17 cellular contexts compared by ENCODE assay signal in the genomic region with DNA sequence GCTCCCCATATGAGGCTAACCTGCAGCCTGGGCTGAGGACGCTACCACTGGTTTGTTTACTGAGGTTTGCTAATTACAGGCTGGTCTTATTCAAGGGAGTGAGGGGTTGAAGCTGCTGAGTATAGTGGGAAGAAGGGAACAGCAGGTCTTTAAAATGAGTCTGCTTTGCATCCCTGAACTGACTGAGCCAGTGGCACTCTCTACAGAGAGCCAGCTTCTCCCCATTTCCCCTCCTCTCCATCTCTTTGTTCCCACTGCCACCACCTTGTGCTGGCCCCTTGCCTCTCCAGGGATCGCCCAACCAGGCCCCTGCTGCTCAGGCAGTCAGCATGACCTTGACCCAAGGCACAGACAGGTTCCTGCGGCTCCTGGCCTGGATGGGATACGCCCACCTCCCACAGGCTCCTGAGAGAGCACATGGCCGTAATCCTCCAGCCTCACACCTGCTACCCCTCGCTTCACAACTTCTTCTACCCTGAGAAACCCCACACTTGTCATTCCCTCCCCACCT. TPM values are rescaled to one million over a fixed set of nuclear protein-coding genes. Genes with fewer than 3 reads are reported as not detected.
DNase-seq lines count a peak whose midpoint lies in the region; ATAC-seq, FAIRE-seq and TF ChIP-seq lines count a peak whose summit lies in the region.
"Had no signal": no experiment of that assay in that cellular context is flagged by ENCODE, and none has a peak within 500 bp of the region (broad histone marks: within the 10 kb centered on the region; RNA-seq: fewer than 3 reads in every experiment).

No MANE protein-coding gene starts in this region.

- peak overlapping the region; percentile 89; the same call in 1 of the 2 replicates for H2BK20ac ChIP-seq in H1 (ENCODE audit: low read length)

- no peak overlapping the region for H4K8ac ChIP-seq in H1 (ENCODE audit: extremely low read depth, insufficient read depth, low read length)

- H3K9ac ChIP-seq in SK-N-SH: no peak overlapping the region
- H3K9ac ChIP-seq in H1 (replicated peaks in 1 of 4; ENCODE audit: extremely low read depth in 1 of 4, low read depth in 3 of 4, low read length in 3 of 4): no peak overlapping the region; a peak in 1 of 7 replicates
- H3K9ac ChIP-seq: neural progenitor cell had no signal

- H4K20me1 ChIP-seq in SK-N-SH (ENCODE audit: insufficient read depth) (no peaks in the 10 kb centered on the region), H1 (replicated peaks in 1 of 2; ENCODE audit: control insufficient read depth in 1 of 2, insufficient read depth in 2 of 2, low read length in 2 of 2) (no peaks in the 10 kb centered on the region)

- no peak overlapping the region for H3K14ac ChIP-seq in H1 (ENCODE audit: insufficient read length)

- no peak for FAIRE-seq in H1 (lab: Jason Lieb, UNC)
- FAIRE-seq: D721Med, frontal cortex, keratinocyte had no signal

- H3K79me2 ChIP-seq in SK-N-SH (ENCODE audit: insufficient read depth) (no peaks in the 10 kb centered on the region), H1 (ENCODE audit: control insufficient read depth in 1 of 2, insufficient read depth in 2 of 2, low read length in 2 of 2) (no peaks in the 10 kb centered on the region)

- no peak for TF ChIP-seq RAD21 in SK-N-SH (IDR thresholded peaks at IDR 0.05; ENCODE audit: low read length)
- TF ChIP-seq RAD21 in H1 (IDR thresholded peaks at IDR 0.05 in 1 of 2, conservative IDR thresholded peaks at IDR 0.05 in 1 of 2; ENCODE audit: low read depth in 2 of 2, low read length in 2 of 2): no peak

- peak overlapping the region; percentile 67 for H4K91ac ChIP-seq in H1 (replicated peaks; ENCODE audit: insufficient read length, low read length)

- H4K5ac ChIP-seq in H1 (ENCODE audit: insufficient read length, low read depth, low read length): peak overlapping the region; percentile 34

- H3K9me2 ChIP-seq in SK-N-SH: no peaks in the 10 kb centered on the region

- H3F3A ChIP-seq in SK-N-SH (replicated peaks; ENCODE audit: insufficient read depth): peaks cover 11% of the 10 kb centered on the region

- H2BK120ac ChIP-seq in H1 (replicated peaks; ENCODE audit: low read depth, low read length): peak overlapping the region; percentile 62

- CTCF ChIA-PET in SK-N-SH (lab: Yijun Ruan, JAX): interaction anchor here (0.9 to 3.0 kb wide), 4 partner anchors 9 to 252 kb away, joined by 3 to 29 read pairs (median 4); partner anchors contain the start of gene IER5
- CTCF ChIA-PET in H1 (lab: Charles Lee; ENCODE audit: partially characterized antibody): interaction anchor here (1.0 to 2.8 kb wide), 7 partner anchors 8 to 252 kb away, joined by 3 to 20 read pairs (median 5); no protein-coding TSS in a partner anchor

- peak; percentile 24 for DNase-seq in SK-N-SH
- peak; percentile 90 for DNase-seq in NCI-H526 treated with DMSO at 0.1 percent for 48 hours (lab: John Stamatoyannopoulos, UW)
- peak in 1 of 2 experiments; percentile 55 for DNase-seq in H1 (ENCODE audit: low read depth in 1 of 2, low spot score in 2 of 2)
- peak; percentile 54 for DNase-seq in posterior vena cava (ENCODE audit: low spot score)
- DNase-seq in activated CD4-positive, CD25-positive, alpha-beta regulatory T cell (lab: John Stamatoyannopoulos, UW): no peak
- no peak for DNase-seq in mucosa of gallbladder (ENCODE audit: low spot score)
- DNase-seq: ACHN; activated T-cell treated with anti-CD3 and anti-CD28 coated beads, Interleukin-2, amount 50 U/mL, for 48 hours; effector CD4-positive, alpha-beta T cell; NCI-H226; SIG-M5 had no signal

- no peak for TF ChIP-seq POLR2A in H1 (IDR thresholded peaks at IDR 0.05; ENCODE audit: control extremely low read depth in 1 of 2, low read depth in 2 of 2, low read length in 2 of 2)

- no peak overlapping the region for H3K4me2 ChIP-seq in SK-N-SH
- peak overlapping the region in 1 of 2 experiments; percentile 22; a peak in 1 of 4 replicates for H3K4me2 ChIP-seq in H1 (ENCODE audit: insufficient read depth in 1 of 2, low read depth in 2 of 2, low read length in 2 of 2)
- H3K4me2 ChIP-seq: neural progenitor cell had no signal

- H3K18ac ChIP-seq in H1 (ENCODE audit: extremely low read depth, low read length): peak overlapping the region; percentile 93

- H2AFZ ChIP-seq in SK-N-SH (ENCODE audit: low read depth) (no peak overlapping the region), H1 (ENCODE audit: low read length) (no peak overlapping the region)
- H2AFZ ChIP-seq: neural progenitor cell had no signal

- peak overlapping the region; percentile 70; the same call in 1 of the 2 replicates for H2AK5ac ChIP-seq in H1 (ENCODE audit: low read depth, low read length)

- TF ChIP-seq CTCF in SK-N-SH (IDR thresholded peaks at IDR 0.05) (no peak), H1 (IDR thresholded peaks at IDR 0.05; ENCODE audit: control extremely low read depth in 1 of 3, insufficient read depth in 1 of 3, low read depth in 1 of 3, low read length in 3 of 3) (no peak)

- H3K27ac ChIP-seq in SK-N-SH (ENCODE audit: low read depth in 2 of 2, low read length in 1 of 2) (no peak overlapping the region; a peak in 1 of 4 replicates), H1 (ENCODE audit: low read depth, low read length) (no peak overlapping the region)
- H3K27ac ChIP-seq: neural progenitor cell had no signal

- H2BK5ac ChIP-seq in H1 (ENCODE audit: low read depth, low read length): peak overlapping the region; percentile 94; the same call in 1 of the 2 replicates

- intact Hi-C loops in posterior vena cava (cut with DNase I): no loop called here

- WGBS in SK-N-SH (ENCODE audit: low lambda C conversion rate): 97% methylated on average over 5 of the region's 6 CpGs
- WGBS in H1 (ENCODE audit: extremely low coverage in 1 of 2, insufficient coverage in 1 of 2, insufficient read length in 1 of 2, insufficient replicate concordance in 2 of 2, low coverage in 1 of 2, low lambda C conversion rate in 2 of 2, missing lambda C conversion rate in 1 of 2), 2 experiments: 48% methylated on average over 6 of the region's 6 CpGs; no CpG with 5 or more reads in 1 of the 2 experiments

- H3K23me2 ChIP-seq in H1 (ENCODE audit: low read depth, low read length): peaks cover 5% of the 10 kb centered on the region; the same call in 1 of the 2 replicates

- H2BK12ac ChIP-seq in H1 (ENCODE audit: low read depth, low read length): peak overlapping the region; percentile 86

- H3K27me3 ChIP-seq in SK-N-SH (ENCODE audit: insufficient read depth) (no peaks in the 10 kb centered on the region), H1 (replicated peaks in 1 of 4; ENCODE audit: control insufficient read depth in 3 of 4, extremely low read depth in 1 of 4, insufficient read depth in 3 of 4, low read length in 3 of 4) (no peaks in the 10 kb centered on the region; a peak in 2 of 7 replicates)
- H3K27me3 ChIP-seq: neural progenitor cell had no signal

- no peak for TF ChIP-seq EP300 in SK-N-SH (IDR thresholded peaks at IDR 0.05; ENCODE audit: borderline replicate concordance in 1 of 2, low read depth in 1 of 2, low read length in 1 of 2)
- TF ChIP-seq EP300 in H1 (IDR thresholded peaks at IDR 0.05; ENCODE audit: borderline replicate concordance in 1 of 2, low read depth in 2 of 2, low read length in 2 of 2): no peak; a peak in 1 of 3 replicates

- H3K4me3 ChIP-seq in SK-N-SH (ENCODE audit: low read depth in 2 of 2, low read length in 1 of 2) (no peak overlapping the region), H1 (ENCODE audit: extremely low read depth in 1 of 4, insufficient read depth in 2 of 4, low read depth in 3 of 4, low read length in 4 of 4) (no peak overlapping the region)
- H3K4me3 ChIP-seq: neural progenitor cell had no signal

- peaks cover 26 to 35% of the 10 kb centered on the region in 2 experiments for H3K4me1 ChIP-seq in SK-N-SH (ENCODE audit: control insufficient read depth in 1 of 2, insufficient read depth in 2 of 2, low read depth in 1 of 2, low read length in 1 of 2)
- peaks cover 22 to 37% (median 28%) of the 10 kb centered on the region in 4 experiments for H3K4me1 ChIP-seq in H1 (replicated peaks in 1 of 4; ENCODE audit: control insufficient read depth in 3 of 4, insufficient read depth in 4 of 4, low read length in 3 of 4)

- peak overlapping the region; percentile 72; the same call in 1 of the 2 replicates for H2BK15ac ChIP-seq in H1 (ENCODE audit: low read length)

- H3K36me3 ChIP-seq in SK-N-SH (replicated peaks in 1 of 2; ENCODE audit: control insufficient read depth in 1 of 2, insufficient read depth in 2 of 2, low read length in 1 of 2): no peaks in the 10 kb centered on the region
- H3K36me3 ChIP-seq in H1 (ENCODE audit: control insufficient read depth in 2 of 4, insufficient read depth in 4 of 4, low read length in 3 of 4): no peaks in the 10 kb centered on the region
- H3K36me3 ChIP-seq: neural progenitor cell had no signal

- H3K9me3 ChIP-seq in SK-N-SH: no peaks in the 10 kb centered on the region
- H3K9me3 ChIP-seq in H1 (ENCODE audit: insufficient read depth in 2 of 2, low read depth in 1 of 2, low read length in 1 of 2): no peaks in the 10 kb centered on the region

- ATAC-seq in SK-N-SH treated with all-trans-retinoic acid at 6 μM for 48 hours (no peak), HG03521 (IDR thresholded peaks at IDR 0.05; ENCODE audit: unreplicated experiment) (no peak)

- H3K56ac ChIP-seq in H1 (replicated peaks; ENCODE audit: insufficient read length, low read depth, low read length): no peak overlapping the region

- POLR2A ChIA-PET in SK-N-SH (lab: Yijun Ruan, JAX): interaction anchor here (0.8 to 1.6 kb wide), 3 partner anchors 28 to 44 kb away, joined by 3 to 6 read pairs (median 5); no protein-coding TSS in a partner anchor
- POLR2A ChIA-PET in H1 (lab: Charles Lee; ENCODE audit: partially characterized antibody): interaction anchor here (0.8 to 2.0 kb wide), 9 partner anchors 8 to 112 kb away, joined by 3 to 9 read pairs (median 4); no protein-coding TSS in a partner anchor

- H3K79me1 ChIP-seq in H1 (ENCODE audit: low read depth, low read length): no peaks in the 10 kb centered on the region

- H3K4ac ChIP-seq in H1 (replicated peaks; ENCODE audit: insufficient read length, low read depth, low read length): peak overlapping the region; percentile 27

- H3K23ac ChIP-seq in H1 (ENCODE audit: insufficient read length): no peak overlapping the region

RNA-seq across cellular contexts. Expression of gene IER5, which starts 45.0 kb away (rescaled TPM):
- polyA plus RNA-seq in SK-N-SH (2012; rRNA removed): 46.2 and 52.9 TPM in 2 replicates
- polyA plus RNA-seq in SK-N-SH (2012; cell fraction: cytosol; rRNA removed): 33.8 and 39.1 TPM in 2 replicates
- 64.9 and 69.1 TPM in 2 replicates for polyA plus RNA-seq in SK-N-SH (2012; cell fraction: nucleus; rRNA removed)
- 7.1 and 7.7 TPM in 2 replicates for total RNA-seq in H1 (2021; fragmentation: NEBNext Ultra II Directional; extraction: Animal tissue kit (Norgen Biotek cat#: 25700))
- polyA plus RNA-seq in H1 (2011; rRNA removed): 3.5 and 4.3 TPM in 2 replicates
- polyA plus RNA-seq in H1 (2011; cell fraction: cytosol; rRNA removed): 5.5 TPM
- polyA plus RNA-seq in H1 (2011; cell fraction: nucleus; rRNA removed): 6.0 TPM
- 7.1 to 7.5 TPM (median 7.2 TPM) in 4 replicates for polyA plus RNA-seq in H1 (2012, experiment 1 of 2)
- polyA plus RNA-seq in H1 (2012, experiment 2 of 2): 6.3 TPM
- polyA plus RNA-seq in H1 (2013, experiment 1 of 2): 3.4 TPM
- 3.4 TPM for polyA plus RNA-seq in H1 (2013, experiment 2 of 2)
- 3.2 and 4.0 TPM in 2 replicates for polyA minus RNA-seq in H1 (2011; rRNA and poly(A)+ RNA removed)
- polyA minus RNA-seq in H1 (2011; cell fraction: cytosol; rRNA and poly(A)+ RNA removed): 6.9 TPM
- 14.5 TPM for polyA minus RNA-seq in H1 (2011; cell fraction: nucleus; rRNA and poly(A)+ RNA removed)
- total RNA-seq in posterior vena cava: 10 to 100 TPM; 12.0 to 27.3 TPM
- 13.9 TPM for total RNA-seq in mucosa of gallbladder

Comparison
In these comparisons a context has a peak if more than half of its experiments do, and no peak if none do; other contexts are left out.
1. DNase-seq: peak in SK-N-SH (single experiment), NCI-H526 treated with DMSO at 0.1 percent for 48 hours (single experiment) and posterior vena cava (single experiment); none in activated CD4-positive, CD25-positive, alpha-beta regulatory T cell (0 of 4) and mucosa of gallbladder (single experiment).
2. Of the 17 proteins assayed by ChIP-seq in both H1 and SK-N-SH: peak only in H1: MAX and RXRA; only in SK-N-SH: none; in both: none; in neither: 15.